18 cellular contexts compared by ENCODE assay signal in genomic region chr2:175864131-175864728, GRCh38.
"Had no signal": no experiment of that assay in that cellular context is flagged by ENCODE, and none has a peak within 500 bp of the region (broad histone marks: within the 10 kb centered on the region; RNA-seq: fewer than 3 reads in every experiment).

No MANE protein-coding gene starts in this region.

- H3K36me3 Mint-ChIP-seq: activated naive CD4-positive, alpha-beta T cell treated with anti-CD3 and anti-CD28 coated beads, Interleukin-2, amount 50 U/mL, for 24 hours had no signal

- H3K4me1 ChIP-seq: adrenal gland, heart left ventricle, lower lobe of right lung, psoas muscle, transverse colon, vagina had no signal

- DNase-seq: activated CD4-positive, alpha-beta T cell treated with anti-CD3 and anti-CD28 coated beads for 48 hours; activated CD8-positive, alpha-beta memory T cell treated with anti-CD3 and anti-CD28 coated beads, Interleukin-2, amount 50 U/mL, for 4 hours; activated CD8-positive, alpha-beta T cell treated with anti-CD3 and anti-CD28 coated beads, Interleukin-2, amount 10 ng/mL, durations not matched to agents 7 days and 5 days; activated effector memory CD4-positive, alpha-beta T cell treated with anti-CD3 and anti-CD28 coated beads, Interleukin-2, amount 50 U/mL, for 16 hours; activated T-cell treated with anti-CD3 and anti-CD28 coated beads, Interleukin-2, amount 50 U/mL, for 48 hours; adrenal gland; dorsolateral prefrontal cortex; foreskin melanocyte; heart left ventricle; left colon; lower lobe of right lung; psoas muscle; stimulated activated naive CD8-positive, alpha-beta T cell treated with anti-CD3 and anti-CD28 coated beads, Interleukin-15, Interleukin-2, amounts not matched to agents 100 U/mL and 50 U/mL, for 24 hours; transverse colon had no signal

- H3K27me3 ChIP-seq: heart left ventricle, transverse colon, vagina had no signal

- H3K4me3 ChIP-seq: adrenal gland, dorsolateral prefrontal cortex, heart left ventricle, lower lobe of right lung, psoas muscle, transverse colon, vagina had no signal

- H3K4me3 Mint-ChIP-seq: activated CD8-positive, alpha-beta T cell treated with anti-CD3 and anti-CD28 coated beads, Interleukin-2, amount 10 ng/mL, durations not matched to agents 7 days and 5 days; activated naive CD4-positive, alpha-beta T cell treated with anti-CD3 and anti-CD28 coated beads, Interleukin-2, amount 50 U/mL, for 24 hours; nephron had no signal

- H3K36me3 ChIP-seq: adrenal gland, heart left ventricle, lower lobe of right lung, transverse colon, vagina had no signal

- H3K27ac ChIP-seq: adrenal gland, dorsolateral prefrontal cortex, heart left ventricle, lower lobe of right lung, psoas muscle, transverse colon, vagina had no signal

- ATAC-seq: activated CD8-positive, alpha-beta T cell treated with anti-CD3 and anti-CD28 coated beads, Interleukin-2, amount 10 ng/mL, durations not matched to agents 7 days and 5 days; heart left ventricle; left colon; lower lobe of right lung; psoas muscle; sciatic nerve; stimulated activated naive CD8-positive, alpha-beta T cell treated with anti-CD3 and anti-CD28 coated beads, Interleukin-15, Interleukin-2, amounts not matched to agents 100 U/mL and 50 U/mL, for 24 hours had no signal

- H3K9me3 ChIP-seq: adrenal gland, heart left ventricle, lower lobe of right lung, psoas muscle, transverse colon, vagina had no signal

- H3K27ac Mint-ChIP-seq: activated CD8-positive, alpha-beta T cell treated with anti-CD3 and anti-CD28 coated beads, Interleukin-2, amount 10 ng/mL, durations not matched to agents 7 days and 5 days; activated naive CD4-positive, alpha-beta T cell treated with anti-CD3 and anti-CD28 coated beads, Interleukin-2, amount 50 U/mL, for 24 hours; nephron had no signal

- H3K4me1 Mint-ChIP-seq: activated naive CD4-positive, alpha-beta T cell treated with anti-CD3 and anti-CD28 coated beads, Interleukin-2, amount 50 U/mL, for 24 hours; nephron had no signal
